In genomic region chr9:130735566-130735965, GRCh38 we compare ENCODE assay signal across 7 cellular contexts.
"Had no signal": no experiment of that assay in that cellular context is flagged by ENCODE, and none has a peak within 500 bp of the region (broad histone marks: within the 10 kb centered on the region; RNA-seq: fewer than 3 reads in every experiment).

No MANE protein-coding gene starts in this region.

- H3K27ac Mint-ChIP-seq: IgD-negative memory B cell had no signal

- ATAC-seq: HepG2 had no signal

- FAIRE-seq: HepG2, HTR-8/SVneo had no signal

- H3K27ac ChIP-seq: HL-60 had no signal

- H3K27me3 Mint-ChIP-seq: IgD-negative memory B cell had no signal

- DNase-seq: IMR-90, KBM-7, KG1 had no signal

- H3K9me3 Mint-ChIP-seq: IgD-negative memory B cell had no signal
